Comparison of ENCODE assay signal across 21 cellular contexts in the genomic region with DNA sequence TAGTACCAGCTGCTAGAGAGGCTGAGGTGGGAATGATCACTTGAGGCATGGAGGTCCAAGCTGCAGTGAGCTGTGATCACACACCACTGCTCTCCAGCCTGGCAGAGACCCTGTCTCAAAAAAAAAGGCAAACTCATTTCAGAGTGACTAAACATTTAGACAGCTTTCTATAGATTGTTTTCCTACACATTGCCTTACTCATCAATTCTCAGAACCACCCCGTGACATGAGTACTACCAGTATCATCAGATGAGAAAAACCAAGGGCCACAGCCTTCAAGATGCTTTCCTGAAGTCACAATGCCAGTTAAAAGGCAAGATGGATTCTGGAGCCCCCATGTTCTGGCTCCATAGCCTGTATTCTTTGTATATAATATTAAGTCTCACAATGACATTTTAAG. TPM values are rescaled to one million over a fixed set of nuclear protein-coding genes. Genes with fewer than 3 reads are reported as not detected.
A peak's percentile ranks its signal among the peaks of the same experiment; 100 is the strongest.
DNase-seq lines count a peak whose midpoint lies in the region; ATAC-seq and TF ChIP-seq lines count a peak whose summit lies in the region.
"Had no signal": no experiment of that assay in that cellular context is flagged by ENCODE, and none has a peak within 500 bp of the region (broad histone marks: within the 10 kb centered on the region; RNA-seq: fewer than 3 reads in every experiment).

No MANE protein-coding gene starts in this region.

- peak overlapping the region; percentile 70 for H3K4me2 ChIP-seq in DOHH2 (ENCODE audit: low read length)

- H3K36me3 ChIP-seq in DOHH2 (ENCODE audit: control insufficient read depth, low read length), result peaks cover 63% of the 10 kb centered on the region

- H3K4me1 ChIP-seq in DOHH2 (ENCODE audit: control insufficient read depth, low read length), result peaks cover 16% of the 10 kb centered on the region

- peak overlapping the region; percentile 90 for H3K27ac Mint-ChIP-seq in activated CD4-positive, alpha-beta T cell treated with anti-CD3 and anti-CD28 coated beads for 36 hours
- no peak overlapping the region for H3K27ac Mint-ChIP-seq in WTC11
- H3K27ac Mint-ChIP-seq in naive thymus-derived CD8-positive, alpha-beta T cell, result peak overlapping the region in 8 of 10 donors; percentile 18 to 85 (median 54)
- H3K27ac Mint-ChIP-seq: memory B cell had no signal

- peak; percentile 32 for ATAC-seq in activated CD4-positive, alpha-beta T cell treated with anti-CD3 and anti-CD28 coated beads for 36 hours
- ATAC-seq in WTC11, result no peak
- no peak for ATAC-seq in naive thymus-derived CD8-positive, alpha-beta T cell
- no peak for ATAC-seq in GM21390 (IDR thresholded peaks at IDR 0.05; ENCODE audit: unreplicated experiment)
- ATAC-seq: SK-N-SH treated with all-trans-retinoic acid at 6 μM for 48 hours, upper lobe of right lung had no signal

- CTCF ChIA-PET in activated CD4-positive, alpha-beta T cell treated with anti-CD3 and anti-CD28 coated beads for 36 hours (lab: Charles Lee), result interaction anchor here (0.6 to 0.7 kb wide), 2 partner anchors 33 to 70 kb away, joined by 3 to 5 read pairs; no protein-coding TSS in a partner anchor
- CTCF ChIA-PET in WTC11 (lab: Charles Lee), result no interaction called here

- peak overlapping the region; percentile 43 for H3K4me3 Mint-ChIP-seq in activated CD4-positive, alpha-beta T cell treated with anti-CD3 and anti-CD28 coated beads for 36 hours
- H3K4me3 Mint-ChIP-seq in WTC11, result peak overlapping the region; percentile 29; the same call in 1 of the 2 replicates
- peak overlapping the region in 8 of 10 donors; percentile 4 to 63 (median 46) for H3K4me3 Mint-ChIP-seq in naive thymus-derived CD8-positive, alpha-beta T cell
- H3K4me3 Mint-ChIP-seq: memory B cell had no signal

- TF ChIP-seq CTCF in DOHH2 (IDR thresholded peaks at IDR 0.05; ENCODE audit: low read depth, low read length, poor library complexity, severe bottlenecking) (no peak), WTC11 (IDR thresholded peaks at IDR 0.05) (no peak)

- H4K20me1 ChIP-seq in DOHH2 (ENCODE audit: control insufficient read depth, insufficient read depth, low read depth, low read length), result no peaks in the 10 kb centered on the region; the same call in 1 of the 2 replicates

- H3K9me3 ChIP-seq in DOHH2 (ENCODE audit: control insufficient read depth, insufficient read depth, low read length), result peaks cover 7% of the 10 kb centered on the region; the same call in 1 of the 2 replicates

- H3K27ac ChIP-seq in DOHH2 (ENCODE audit: low read depth, low read length), result no peak overlapping the region
- H3K27ac ChIP-seq: coronary artery, upper lobe of right lung, VCaP had no signal

- peaks cover 3% of the 10 kb centered on the region; the same call in 1 of the 2 replicates for H3F3A ChIP-seq in DOHH2 (ENCODE audit: control insufficient read depth, insufficient read depth)

- H3K4me1 Mint-ChIP-seq in activated CD4-positive, alpha-beta T cell treated with anti-CD3 and anti-CD28 coated beads for 36 hours, result peaks cover 24% of the 10 kb centered on the region
- 0 out of 2 replicates have a peak, but pooled peaks cover 3% of the 10 kb centered on the region for H3K4me1 Mint-ChIP-seq in WTC11
- H3K4me1 Mint-ChIP-seq in naive thymus-derived CD8-positive, alpha-beta T cell, result peaks cover 8 to 30% (median 22%) of the 10 kb centered on the region in 4 donors

- H3K27me3 Mint-ChIP-seq in activated CD4-positive, alpha-beta T cell treated with anti-CD3 and anti-CD28 coated beads for 36 hours, result no peaks in the 10 kb centered on the region
- H3K27me3 Mint-ChIP-seq in WTC11 (ENCODE audit: low read depth), result peaks cover 27% of the 10 kb centered on the region
- H3K27me3 Mint-ChIP-seq in naive thymus-derived CD8-positive, alpha-beta T cell, result peaks cover 0 to under 1% (median 0%) of the 10 kb centered on the region in 5 donors
- H3K27me3 Mint-ChIP-seq: memory B cell had no signal

- no peaks in the 10 kb centered on the region for H3K27me3 ChIP-seq in DOHH2 (ENCODE audit: control insufficient read depth, low read length)
- H3K27me3 ChIP-seq: upper lobe of right lung had no signal

- POLR2A ChIA-PET in activated CD4-positive, alpha-beta T cell treated with anti-CD3 and anti-CD28 coated beads for 36 hours (lab: Charles Lee), result interaction anchor here (0.7 kb wide), 1 partner anchor 35 kb away, joined by 3 read pairs; no protein-coding TSS in a partner anchor
- POLR2A ChIA-PET in WTC11 (lab: Charles Lee), result no interaction called here
- POLR2A ChIA-PET in naive thymus-derived CD8-positive, alpha-beta T cell (lab: Charles Lee), result interaction anchor here (0.9 to 1.4 kb wide), 2 partner anchors 35 to 176 kb away, joined by 3 to 5 read pairs; a partner anchor contains a TSS

- 0 out of 2 replicates have a peak overlapping the region, but pooled peaks have one; percentile 21 for H3K4me3 ChIP-seq in DOHH2 (ENCODE audit: low read length)
- H3K4me3 ChIP-seq: coronary artery, upper lobe of right lung had no signal

- H3K9me3 Mint-ChIP-seq in activated CD4-positive, alpha-beta T cell treated with anti-CD3 and anti-CD28 coated beads for 36 hours (ENCODE audit: low read depth), result peaks cover 3% of the 10 kb centered on the region
- peaks cover 6% of the 10 kb centered on the region for H3K9me3 Mint-ChIP-seq in WTC11
- peaks cover 0 to 5% (median 0%) of the 10 kb centered on the region in 9 donors for H3K9me3 Mint-ChIP-seq in naive thymus-derived CD8-positive, alpha-beta T cell
- H3K9me3 Mint-ChIP-seq: memory B cell had no signal

- intact Hi-C loops in activated CD4-positive, alpha-beta T cell treated with anti-CD3 and anti-CD28 coated beads for 36 hours (cut with DNase I, micrococcal nuclease), result no loop called here

- peaks cover 51% of the 10 kb centered on the region for H3K79me2 ChIP-seq in DOHH2 (ENCODE audit: control insufficient read depth, low read length)

- H3K36me3 Mint-ChIP-seq in activated CD4-positive, alpha-beta T cell treated with anti-CD3 and anti-CD28 coated beads for 36 hours (ENCODE audit: low read depth), result peaks cover 43% of the 10 kb centered on the region
- H3K36me3 Mint-ChIP-seq in WTC11, result peaks cover 42% of the 10 kb centered on the region
- peaks cover 3 to 52% (median 5%) of the 10 kb centered on the region in 3 donors for H3K36me3 Mint-ChIP-seq in naive thymus-derived CD8-positive, alpha-beta T cell

- no peaks in the 10 kb centered on the region for H3K9me2 ChIP-seq in DOHH2 (replicated peaks; ENCODE audit: control insufficient read depth, low read length)

- peak; percentile 31 for DNase-seq in activated CD4-positive, alpha-beta T cell treated with anti-CD3 and anti-CD28 coated beads for 36 hours
- DNase-seq in activated CD4-positive, alpha-beta T cell treated with anti-CD3 and anti-CD28 coated beads, Interleukin-2, amount 50 U/mL, for 4 hours, result no peak
- DNase-seq in WTC11 (ENCODE audit: low spot score), result no peak
- no peak for DNase-seq in naive thymus-derived CD8-positive, alpha-beta T cell
- DNase-seq in NCI-H69 (lab: John Stamatoyannopoulos, UW), result no peak
- DNase-seq in inferior parietal cortex (ENCODE audit: extremely low spot score), result no peak
- DNase-seq: 8988T; H7; islet precursor cell; NCI-H2081; NCI-H526; nucleus accumbens; stimulated activated naive CD4-positive, alpha-beta T cell treated with Interleukin-2 at 50 U/mL for 16 hours; upper lobe of right lung had no signal

TF ChIP-seq in WTC11, 78 proteins besides CTCF, POLR2A, EP300 and RAD21 (continues in another document):
- TF ChIP-seq, protein P1, sequence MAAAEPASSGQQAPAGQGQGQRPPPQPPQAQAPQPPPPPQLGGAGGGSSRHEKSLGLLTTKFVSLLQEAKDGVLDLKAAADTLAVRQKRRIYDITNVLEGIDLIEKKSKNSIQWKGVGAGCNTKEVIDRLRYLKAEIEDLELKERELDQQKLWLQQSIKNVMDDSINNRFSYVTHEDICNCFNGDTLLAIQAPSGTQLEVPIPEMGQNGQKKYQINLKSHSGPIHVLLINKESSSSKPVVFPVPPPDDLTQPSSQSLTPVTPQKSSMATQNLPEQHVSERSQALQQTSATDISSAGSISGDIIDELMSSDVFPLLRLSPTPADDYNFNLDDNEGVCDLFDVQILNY (CRISPR knock-in tag; IDR thresholded peaks at IDR 0.05), result no peak
- TF ChIP-seq, protein P2, sequence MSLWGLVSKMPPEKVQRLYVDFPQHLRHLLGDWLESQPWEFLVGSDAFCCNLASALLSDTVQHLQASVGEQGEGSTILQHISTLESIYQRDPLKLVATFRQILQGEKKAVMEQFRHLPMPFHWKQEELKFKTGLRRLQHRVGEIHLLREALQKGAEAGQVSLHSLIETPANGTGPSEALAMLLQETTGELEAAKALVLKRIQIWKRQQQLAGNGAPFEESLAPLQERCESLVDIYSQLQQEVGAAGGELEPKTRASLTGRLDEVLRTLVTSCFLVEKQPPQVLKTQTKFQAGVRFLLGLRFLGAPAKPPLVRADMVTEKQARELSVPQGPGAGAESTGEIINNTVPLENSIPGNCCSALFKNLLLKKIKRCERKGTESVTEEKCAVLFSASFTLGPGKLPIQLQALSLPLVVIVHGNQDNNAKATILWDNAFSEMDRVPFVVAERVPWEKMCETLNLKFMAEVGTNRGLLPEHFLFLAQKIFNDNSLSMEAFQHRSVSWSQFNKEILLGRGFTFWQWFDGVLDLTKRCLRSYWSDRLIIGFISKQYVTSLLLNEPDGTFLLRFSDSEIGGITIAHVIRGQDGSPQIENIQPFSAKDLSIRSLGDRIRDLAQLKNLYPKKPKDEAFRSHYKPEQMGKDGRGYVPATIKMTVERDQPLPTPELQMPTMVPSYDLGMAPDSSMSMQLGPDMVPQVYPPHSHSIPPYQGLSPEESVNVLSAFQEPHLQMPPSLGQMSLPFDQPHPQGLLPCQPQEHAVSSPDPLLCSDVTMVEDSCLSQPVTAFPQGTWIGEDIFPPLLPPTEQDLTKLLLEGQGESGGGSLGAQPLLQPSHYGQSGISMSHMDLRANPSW (CRISPR knock-in tag; conservative IDR thresholded peaks at IDR 0.05; ENCODE audit: low read depth), result no peak

RNA-seq across cellular contexts. Expression of a gene that starts 1.9 kb away (rescaled TPM):
- total RNA-seq in activated CD4-positive, alpha-beta T cell treated with anti-CD3 and anti-CD28 coated beads for 36 hours, result 10 to 100 TPM; 70.2 to 72.8 TPM
- 40.9 to 53.4 TPM (median 48.8 TPM) in 3 replicates for total RNA-seq in WTC11 (2021)
- 10 to 100 TPM; 66.6 to 78.6 TPM for total RNA-seq in naive thymus-derived CD8-positive, alpha-beta T cell
- polyA plus RNA-seq in naive thymus-derived CD8-positive, alpha-beta T cell, result 100 to 1,000 TPM; 213 to 229 (median 215) TPM

RNA-seq across cellular contexts. Expression of a gene that starts 22.4 kb away (rescaled TPM):
- under 1 TPM; 0.53 to 0.55 TPM for total RNA-seq in activated CD4-positive, alpha-beta T cell treated with anti-CD3 and anti-CD28 coated beads for 36 hours
- 25.9 to 31.6 TPM (median 26.5 TPM) in 3 replicates for total RNA-seq in WTC11 (2021)
- not detected for total RNA-seq in naive thymus-derived CD8-positive, alpha-beta T cell
- polyA plus RNA-seq in naive thymus-derived CD8-positive, alpha-beta T cell, result under 1 TPM in 1 of 3 donors, not detected in 2; 0.16 TPM
- total RNA-seq: glomerular endothelial cell had no signal

RNA-seq across cellular contexts. Expression of a gene that starts 40.1 kb away (rescaled TPM):
- total RNA-seq in activated CD4-positive, alpha-beta T cell treated with anti-CD3 and anti-CD28 coated beads for 36 hours, result 10 to 100 TPM; 14.2 to 16.2 TPM
- 12.7 to 13.0 TPM (median 12.9 TPM) in 3 replicates for total RNA-seq in WTC11 (2021)
- total RNA-seq in naive thymus-derived CD8-positive, alpha-beta T cell, result 10 to 100 TPM; 53.3 to 57.9 TPM
- polyA plus RNA-seq in naive thymus-derived CD8-positive, alpha-beta T cell, result 10 to 100 TPM; 14.1 to 48.5 (median 23.7) TPM

RNA-seq across cellular contexts. Expression of a gene that starts 47.3 kb away (rescaled TPM):
- 1 to 10 TPM; 4.2 to 6.0 TPM for total RNA-seq in activated CD4-positive, alpha-beta T cell treated with anti-CD3 and anti-CD28 coated beads for 36 hours
- 15.0 to 16.4 TPM (median 15.5 TPM) in 3 replicates for total RNA-seq in WTC11 (2021)
- 1 to 10 TPM; 8.3 to 8.8 TPM for total RNA-seq in naive thymus-derived CD8-positive, alpha-beta T cell
- 10 to 100 TPM in 2 of 3 donors, 1 to 10 TPM in 1; 7.2 to 14.4 (median 13.2) TPM for polyA plus RNA-seq in naive thymus-derived CD8-positive, alpha-beta T cell

Comparison
In these comparisons a context has a peak if more than half of its experiments do, and no peak if none do; other contexts are left out.
1. RNA of a gene that starts 22.4 kb away (total RNA-seq): 25.9 to 31.6 TPM in WTC11; 0.53 to 0.55 TPM in activated CD4-positive, alpha-beta T cell treated with anti-CD3 and anti-CD28 coated beads for 36 hours and not detected in naive thymus-derived CD8-positive, alpha-beta T cell; every median in the first group is over 10 times any median in the second.
2. Peak in every context shown above with its lines, with median percentiles within 50 percentile points of each other: H3K4me3 Mint-ChIP-seq.